ENCODE assay signal across 2 cellular contexts in genomic region chr18:58047556-58047882, GRCh38.
TF ChIP-seq lines count a peak whose summit lies in the region.

No MANE protein-coding gene starts in this region.

TF ChIP-seq in GM12878, 131 proteins besides CTCF, POLR2A, EP300 and RAD21:
- TF ChIP-seq IRF5 (IDR thresholded peaks at IDR 0.05; ENCODE audit: borderline replicate concordance): no peak
- TF ChIP-seq PBX3 (IDR thresholded peaks at IDR 0.05; ENCODE audit: insufficient replicate concordance, low read depth, low read length): no peak
- TF ChIP-seq NBN (IDR thresholded peaks at IDR 0.05): no peak
- no peak for TF ChIP-seq CEBPZ (IDR thresholded peaks at IDR 0.05; ENCODE audit: low read depth, low read length)
- TF ChIP-seq RELB (IDR thresholded peaks at IDR 0.05; ENCODE audit: low read depth): no peak

TF ChIP-seq in liver, 16 proteins besides CTCF, POLR2A, EP300 and RAD21 (continued from another document):
- TF ChIP-seq ZBTB33 (IDR thresholded peaks at IDR 0.05) (no peak), ATF3 (IDR thresholded peaks at IDR 0.05) (no peak), MAX (IDR thresholded peaks at IDR 0.05) (no peak), RXRA (IDR thresholded peaks at IDR 0.05) (no peak), JUND (IDR thresholded peaks at IDR 0.05) (no peak), FOXA2 (IDR thresholded peaks at IDR 0.05) (no peak), REST (IDR thresholded peaks at IDR 0.05) (no peak), FOXA1 (IDR thresholded peaks at IDR 0.05) (no peak), TAF1 (conservative IDR thresholded peaks at IDR 0.05) (no peak)
TF ChIP-seq in liver: peak in this region for 0.
